ENCODE assay signal across 29 cellular contexts in the genomic region with DNA sequence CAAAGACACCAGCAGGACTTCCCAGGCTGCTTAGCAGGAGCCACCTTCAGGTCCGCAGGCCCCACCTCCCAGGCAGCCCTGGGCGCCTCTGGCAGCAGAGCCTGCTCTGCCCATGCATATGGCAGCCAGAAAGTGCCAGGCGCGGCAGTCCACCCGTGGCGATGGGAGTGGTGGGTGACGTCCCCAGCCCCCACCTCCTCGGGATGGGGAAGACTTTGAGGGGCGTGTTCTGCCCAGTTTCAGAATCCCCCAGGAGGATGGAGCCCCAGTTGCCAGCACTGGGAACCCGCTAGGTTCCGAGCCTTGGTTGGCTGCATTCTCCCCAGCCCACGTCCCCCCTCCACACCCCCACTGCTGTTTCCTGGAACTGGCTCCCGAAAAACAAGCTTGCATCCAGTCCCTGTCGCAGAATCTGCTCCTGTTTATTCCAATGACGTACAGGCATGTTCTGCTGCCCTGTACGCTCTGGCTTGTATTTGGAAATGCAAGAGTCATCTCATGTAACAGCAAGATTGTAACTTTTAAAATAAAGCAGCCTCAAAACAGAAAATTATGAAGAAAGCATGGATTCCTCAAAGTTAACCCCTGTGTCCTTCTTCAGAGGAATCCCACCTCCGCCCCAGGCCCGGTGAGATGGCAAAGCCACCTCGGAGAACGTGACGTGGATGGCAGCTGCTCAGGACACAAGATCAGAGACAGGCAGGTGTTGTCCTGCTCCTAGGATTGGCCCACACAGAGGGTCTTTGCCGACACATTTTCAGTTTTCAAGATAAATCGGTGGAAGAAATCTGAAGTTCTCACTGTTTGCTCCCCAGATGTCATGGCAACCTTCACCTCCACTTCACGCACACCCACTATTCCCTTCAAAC.
DNase-seq lines count a peak whose midpoint lies in the region; ATAC-seq and TF ChIP-seq lines count a peak whose summit lies in the region.
"Had no signal": no experiment of that assay in that cellular context is flagged by ENCODE, and none has a peak within 500 bp of the region (broad histone marks: within the 10 kb centered on the region; RNA-seq: fewer than 3 reads in every experiment).

No MANE protein-coding gene starts in this region.

- no peaks in the 10 kb centered on the region for H3K27me3 Mint-ChIP-seq in osteocyte (ENCODE audit: unreplicated experiment)

- TF ChIP-seq CTCF in right atrium auricular region (IDR thresholded peaks at IDR 0.05): no peak
- no peak for TF ChIP-seq CTCF in osteocyte (IDR thresholded peaks at IDR 0.05)

- H3K9me3 ChIP-seq in right atrium auricular region: no peaks in the 10 kb centered on the region
- H3K9me3 ChIP-seq: Caco-2, gastrocnemius medialis, prostate gland, sigmoid colon, tibial artery had no signal

- intact Hi-C loops in left cardiac atrium (cut with DNase I): no loop called here

- no peak overlapping the region for H3K4me3 ChIP-seq in right atrium auricular region
- H3K4me3 ChIP-seq: gastrocnemius medialis, prostate gland, sigmoid colon, tibial artery had no signal

- DNase-seq in right atrium auricular region (ENCODE audit: low spot score) (peak; percentile 36), left cardiac atrium (no peak), ecto neural progenitor cell (ENCODE audit: low spot score) (peak; percentile 30), osteocyte (ENCODE audit: extremely low spot score, unreplicated experiment) (peak; percentile 76), AML-193 (lab: John Stamatoyannopoulos, UW) (no peak)
- DNase-seq in stimulated activated CD4-positive, alpha-beta T cell treated with anti-CD3 and anti-CD28 coated beads, Interleukin-4, amount 100 ng/mL, for 1 hour: no peak
- DNase-seq: activated CD4-positive, alpha-beta T cell treated with anti-CD3 and anti-CD28 coated beads for 36 hours; activated naive CD4-positive, alpha-beta T cell; activated T-cell treated with anti-CD3 and anti-CD28 coated beads, Interleukin-2, amount 50 U/mL, for 72 hours; Caco-2; DMS79; gastrocnemius medialis; hippocampal formation; left colon; mesendoderm; MM.1S; NCI-H2081; NCI-H345; SHP77; sigmoid colon; stimulated activated CD4-positive, alpha-beta T cell treated with anti-CD3 and anti-CD28 coated beads, Interleukin-4, amount 100 ng/mL, for 24 hours had no signal

- H3K9me3 Mint-ChIP-seq in osteocyte (ENCODE audit: unreplicated experiment): peaks cover 7% of the 10 kb centered on the region
- H3K9me3 Mint-ChIP-seq: activated T-cell treated with anti-CD3 and anti-CD28 coated beads, Interleukin-2, amount 50 U/mL, for 72 hours; CD14-positive monocyte; central memory CD8-positive, alpha-beta T cell had no signal

- no peaks in the 10 kb centered on the region for H3K4me1 Mint-ChIP-seq in osteocyte (ENCODE audit: unreplicated experiment)
- H3K4me1 Mint-ChIP-seq: activated CD4-positive, alpha-beta T cell treated with anti-CD3 and anti-CD28 coated beads for 36 hours; CD14-positive monocyte; central memory CD8-positive, alpha-beta T cell had no signal

- H3K27me3 ChIP-seq in right atrium auricular region: no peaks in the 10 kb centered on the region

- ATAC-seq in left cardiac atrium (no peak), HG02840 (IDR thresholded peaks at IDR 0.05; ENCODE audit: low FRiP score, unreplicated experiment) (no peak)
- ATAC-seq: activated CD4-positive, alpha-beta T cell treated with anti-CD3 and anti-CD28 coated beads for 36 hours; activated T-cell treated with anti-CD3 and anti-CD28 coated beads, Interleukin-2, amount 50 U/mL, for 72 hours; gastrocnemius medialis; HCT116; left colon had no signal

- no peak overlapping the region for H3K27ac ChIP-seq in right atrium auricular region
- H3K27ac ChIP-seq: gastrocnemius medialis, KMS-11, prostate gland, sigmoid colon, tibial artery, VCaP had no signal

- no peaks in the 10 kb centered on the region for H3K36me3 ChIP-seq in right atrium auricular region
- H3K36me3 ChIP-seq: gastrocnemius medialis, prostate gland, sigmoid colon, tibial artery had no signal

- H3K27ac Mint-ChIP-seq in osteocyte (ENCODE audit: unreplicated experiment): no peak overlapping the region
- H3K27ac Mint-ChIP-seq: activated CD4-positive, alpha-beta T cell treated with anti-CD3 and anti-CD28 coated beads for 36 hours; activated T-cell treated with anti-CD3 and anti-CD28 coated beads, Interleukin-2, amount 50 U/mL, for 72 hours; CD14-positive monocyte had no signal

- H3K4me3 Mint-ChIP-seq in osteocyte (ENCODE audit: unreplicated experiment): no peak overlapping the region
- H3K4me3 Mint-ChIP-seq: activated CD4-positive, alpha-beta T cell treated with anti-CD3 and anti-CD28 coated beads for 36 hours; activated T-cell treated with anti-CD3 and anti-CD28 coated beads, Interleukin-2, amount 50 U/mL, for 72 hours; CD14-positive monocyte; central memory CD8-positive, alpha-beta T cell had no signal

- no peaks in the 10 kb centered on the region for H3K4me1 ChIP-seq in right atrium auricular region
- H3K4me1 ChIP-seq: Caco-2, gastrocnemius medialis, prostate gland, sigmoid colon, tibial artery had no signal

- H3K36me3 Mint-ChIP-seq in osteocyte (ENCODE audit: unreplicated experiment): no peaks in the 10 kb centered on the region
- H3K36me3 Mint-ChIP-seq: CD14-positive monocyte had no signal

Comparison
In these comparisons a context has a peak if more than half of its experiments do, and no peak if none do; other contexts are left out.
1. DNase-seq: peak in right atrium auricular region (single experiment), ecto neural progenitor cell (single experiment) and osteocyte (single experiment); none in left cardiac atrium (single experiment), stimulated activated CD4-positive, alpha-beta T cell treated with anti-CD3 and anti-CD28 coated beads, Interleukin-4, amount 100 ng/mL, for 1 hour (single experiment) and AML-193 (0 of 2).